In genomic region chr7:139799586-139799985, GRCh38 we compare ENCODE assay signal across 11 cellular contexts. TPM values are rescaled to one million over a fixed set of nuclear protein-coding genes. Genes with fewer than 3 reads are reported as not detected.
DNase-seq lines count a peak whose midpoint lies in the region; ATAC-seq and TF ChIP-seq lines count a peak whose summit lies in the region.
"Had no signal": no experiment of that assay in that cellular context is flagged by ENCODE, and none has a peak within 500 bp of the region (broad histone marks: within the 10 kb centered on the region; RNA-seq: fewer than 3 reads in every experiment).

No MANE protein-coding gene starts in this region.

- 22 to 41% methylated on average over 2 of the region's 2 CpGs for WGBS in lung, 2 donors

- no peak overlapping the region for H3K4me3 ChIP-seq in lung
- H3K4me3 ChIP-seq: vagina had no signal

- peaks cover 0 to 4% of the 10 kb centered on the region in 2 donors for H3K4me1 ChIP-seq in lung (ENCODE audit: control insufficient read depth in 2 of 2, insufficient read depth in 2 of 2, low read length in 2 of 2)
- H3K4me1 ChIP-seq: vagina had no signal

- H3K27ac ChIP-seq in lung (ENCODE audit: low read depth in 1 of 2, low read length in 1 of 2), result no peak overlapping the region
- H3K27ac ChIP-seq: vagina had no signal

- DNase-seq in GDM1 (lab: John Stamatoyannopoulos, UW), result peak; percentile 64
- peak; percentile 24 for DNase-seq in HT1080 (ENCODE audit: low read depth)
- peak; percentile 18 for DNase-seq in UCSD-AML1 (lab: John Stamatoyannopoulos, UW; ENCODE audit: unreplicated experiment)
- DNase-seq in lung (ENCODE audit: low spot score), result no peak
- no peak for DNase-seq in activated CD4-positive, alpha-beta T cell treated with anti-CD3 and anti-CD28 coated beads for 4 hours
- DNase-seq in NCI-H82 treated with DMSO at 0.1 percent for 48 hours (lab: John Stamatoyannopoulos, UW; ENCODE audit: unreplicated experiment), result no peak
- no peak for DNase-seq in stimulated activated CD4-positive, alpha-beta T cell treated with anti-CD3 and anti-CD28 coated beads, Interleukin-2, amount 100 ng/mL, for 24 hours
- DNase-seq: erythroblast, immature natural killer cell had no signal

- peaks cover 0 to 1% of the 10 kb centered on the region in 2 donors for H3K9me3 ChIP-seq in lung (ENCODE audit: control insufficient read depth in 2 of 2, insufficient read depth in 1 of 2, low read length in 1 of 2)
- H3K9me3 ChIP-seq: vagina had no signal

- H3K27me3 ChIP-seq in lung (ENCODE audit: control insufficient read depth, insufficient read depth), result no peaks in the 10 kb centered on the region
- H3K27me3 ChIP-seq: vagina had no signal

- no peak for TF ChIP-seq CTCF in lung (IDR thresholded peaks at IDR 0.05; ENCODE audit: control extremely low read depth, extremely low read depth)

- H3K36me3 ChIP-seq in lung (ENCODE audit: control insufficient read depth in 2 of 2, insufficient read depth in 2 of 2, low read length in 2 of 2), result no peaks in the 10 kb centered on the region
- H3K36me3 ChIP-seq: vagina had no signal

- ATAC-seq in lung (ENCODE audit: insufficient read depth, low FRiP score) (peak; percentile 41), GM18498 (IDR thresholded peaks at IDR 0.05; ENCODE audit: unreplicated experiment) (no peak)

RNA-seq across cellular contexts. Expression of gene HIPK2, which starts 21.8 kb away (rescaled TPM):
- 11.8 and 20.0 TPM in 2 replicates for total RNA-seq in HT1080 (2014; rRNA removed; shearing (Covaris generic))
- 16.7 and 23.5 TPM in 2 replicates for polyA plus RNA-seq in HT1080 (2015; cell fraction: cytosol; rRNA removed)
- polyA plus RNA-seq in HT1080 (2015; cell fraction: nucleus; rRNA removed), result 17.1 and 19.8 TPM in 2 replicates
- total RNA-seq in lung, result 10 to 100 TPM; 22.6 to 65.1 TPM
- polyA plus RNA-seq in lung, result 10 to 100 TPM in 1 of 2 donors, 1 to 10 TPM in 1; 8.7 to 13.9 TPM

RNA-seq across cellular contexts. Expression of gene TBXAS1, which starts 29.5 kb away (rescaled TPM):
- total RNA-seq in HT1080 (2014; rRNA removed; shearing (Covaris generic)), result 13.0 and 13.5 TPM in 2 replicates
- polyA plus RNA-seq in HT1080 (2015; cell fraction: cytosol; rRNA removed), result 3.8 and 5.4 TPM in 2 replicates
- polyA plus RNA-seq in HT1080 (2015; cell fraction: nucleus; rRNA removed), result 5.2 and 5.3 TPM in 2 replicates
- total RNA-seq in lung, result 10 to 100 TPM; 24.0 to 86.3 TPM
- 100 to 1,000 TPM in 1 of 2 donors, 10 to 100 TPM in 1; 19.6 to 126 TPM for polyA plus RNA-seq in lung

Comparison
In these comparisons a context has a peak if more than half of its experiments do, and no peak if none do; other contexts are left out.
1. DNase-seq: peak in GDM1 (single experiment), HT1080 (single experiment) and UCSD-AML1 (single experiment); none in lung (single experiment), activated CD4-positive, alpha-beta T cell treated with anti-CD3 and anti-CD28 coated beads for 4 hours (0 of 2), NCI-H82 treated with DMSO at 0.1 percent for 48 hours (single experiment) and stimulated activated CD4-positive, alpha-beta T cell treated with anti-CD3 and anti-CD28 coated beads, Interleukin-2, amount 100 ng/mL, for 24 hours (0 of 2).